9 cellular contexts compared by ENCODE assay signal in the genomic region with DNA sequence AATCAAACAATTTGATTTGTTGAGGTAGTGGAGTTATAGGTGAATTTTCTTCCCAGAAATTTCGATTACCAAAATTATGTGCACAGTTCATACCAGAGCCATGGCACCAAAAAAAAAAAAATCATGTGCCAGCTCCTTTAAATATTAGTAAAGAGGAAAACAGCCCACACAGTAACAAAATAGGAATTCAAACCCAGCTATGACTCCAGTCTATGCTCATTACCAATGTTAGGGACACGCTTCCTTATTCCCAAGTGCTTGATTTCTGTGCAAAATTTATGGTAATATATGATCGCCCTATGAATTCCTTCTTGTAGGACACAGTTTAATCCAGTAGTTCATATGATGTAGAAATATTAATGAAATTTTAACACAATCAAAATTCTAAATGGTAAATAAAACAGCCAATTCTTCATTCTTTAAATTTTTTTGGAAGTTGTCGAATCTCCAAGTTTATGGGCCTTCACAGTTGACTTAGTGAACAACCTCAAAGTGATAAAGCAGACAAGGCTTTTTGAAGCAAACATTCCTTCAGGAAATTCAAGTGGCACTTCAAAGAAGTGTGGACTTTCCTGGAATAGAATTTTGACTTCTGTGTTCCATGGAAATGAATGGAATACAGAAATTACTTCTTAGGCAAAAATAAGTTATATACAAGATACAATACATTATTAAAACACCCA. TPM values are rescaled to one million over a fixed set of nuclear protein-coding genes. Genes with fewer than 3 reads are reported as not detected.
DNase-seq lines count a peak whose midpoint lies in the region; ATAC-seq and TF ChIP-seq lines count a peak whose summit lies in the region.
"Had no signal": no experiment of that assay in that cellular context is flagged by ENCODE, and none has a peak within 500 bp of the region (broad histone marks: within the 10 kb centered on the region; RNA-seq: fewer than 3 reads in every experiment).

No MANE protein-coding gene starts in this region.

- H4K20me1 ChIP-seq in DND-41 (ENCODE audit: insufficient read depth, low read length) (peaks cover 9% of the 10 kb centered on the region; the same call in 1 of the 2 replicates), OCI-LY3 (ENCODE audit: insufficient read depth, low read length) (peaks cover 13% of the 10 kb centered on the region)

- H3K4me1 ChIP-seq in DND-41 (ENCODE audit: insufficient read depth, low read length) (peaks cover 46% of the 10 kb centered on the region), OCI-LY3 (ENCODE audit: low read length) (peaks cover 37% of the 10 kb centered on the region)

- TF ChIP-seq CTCF in DND-41 (IDR thresholded peaks at IDR 0.05; ENCODE audit: borderline replicate concordance, extremely low read depth, low read length, poor library complexity, severe bottlenecking), result no peak
- no peak for TF ChIP-seq CTCF in OCI-LY3 (IDR thresholded peaks at IDR 0.05; ENCODE audit: low read depth, low read length)
- no peak for TF ChIP-seq CTCF in epithelial cell of esophagus (IDR thresholded peaks at IDR 0.05; ENCODE audit: insufficient read depth, low read depth, low read length, missing control alignments)
- no peak for TF ChIP-seq CTCF in osteocyte (IDR thresholded peaks at IDR 0.05)

- H3K27me3 Mint-ChIP-seq in osteocyte (ENCODE audit: unreplicated experiment), result no peaks in the 10 kb centered on the region
- no peaks in the 10 kb centered on the region for H3K27me3 Mint-ChIP-seq in activated CD8-positive, alpha-beta T cell treated with anti-CD3 and anti-CD28 coated beads, Interleukin-2, amount 10 ng/mL, durations not matched to agents 7 days and 5 days (ENCODE audit: low read depth)

- no peaks in the 10 kb centered on the region for H3K9me3 Mint-ChIP-seq in osteocyte (ENCODE audit: unreplicated experiment)
- H3K9me3 Mint-ChIP-seq in activated CD8-positive, alpha-beta T cell treated with anti-CD3 and anti-CD28 coated beads, Interleukin-2, amount 10 ng/mL, durations not matched to agents 7 days and 5 days (ENCODE audit: insufficient read depth), result no peaks in the 10 kb centered on the region

- H2AFZ ChIP-seq in DND-41 (ENCODE audit: low read depth, low read length) (no peak overlapping the region), OCI-LY3 (ENCODE audit: low read depth, low read length) (no peak overlapping the region)

- H3K27ac ChIP-seq in DND-41 (ENCODE audit: low read length) (no peak overlapping the region), OCI-LY3 (ENCODE audit: low read length) (no peak overlapping the region)

- POLR2A ChIA-PET in activated CD8-positive, alpha-beta T cell treated with anti-CD3 and anti-CD28 coated beads, Interleukin-2, amount 10 ng/mL, durations not matched to agents 7 days and 5 days (lab: Charles Lee), result no interaction called here

- DNase-seq in DND-41 (no peak), epithelial cell of esophagus (ENCODE audit: low read depth) (no peak), osteocyte (ENCODE audit: extremely low spot score, unreplicated experiment) (no peak)
- DNase-seq in activated CD8-positive, alpha-beta T cell treated with anti-CD3 and anti-CD28 coated beads, Interleukin-2, amount 10 ng/mL, durations not matched to agents 7 days and 5 days, result no peak
- DNase-seq: activated naive CD4-positive, alpha-beta T cell had no signal

- H3K36me3 Mint-ChIP-seq in osteocyte (ENCODE audit: unreplicated experiment), result peaks cover 18% of the 10 kb centered on the region
- H3K36me3 Mint-ChIP-seq in activated CD8-positive, alpha-beta T cell treated with anti-CD3 and anti-CD28 coated beads, Interleukin-2, amount 10 ng/mL, durations not matched to agents 7 days and 5 days (ENCODE audit: low read depth), result peaks cover 31% of the 10 kb centered on the region

- peak overlapping the region; percentile 98 for H3K4me2 ChIP-seq in DND-41 (ENCODE audit: insufficient read depth, low read length)
- peak overlapping the region; percentile 59; the same call in 1 of the 2 replicates for H3K4me2 ChIP-seq in OCI-LY3 (ENCODE audit: low read length)

- no peak overlapping the region for H3K27ac Mint-ChIP-seq in osteocyte (ENCODE audit: unreplicated experiment)
- H3K27ac Mint-ChIP-seq in activated CD8-positive, alpha-beta T cell treated with anti-CD3 and anti-CD28 coated beads, Interleukin-2, amount 10 ng/mL, durations not matched to agents 7 days and 5 days, result no peak overlapping the region

- CTCF ChIA-PET in activated CD8-positive, alpha-beta T cell treated with anti-CD3 and anti-CD28 coated beads, Interleukin-2, amount 10 ng/mL, durations not matched to agents 7 days and 5 days (lab: Charles Lee), result interaction anchor here (1.1 to 3.3 kb wide), 3 partner anchors 8 to 61 kb away, joined by 3 to 14 read pairs (median 5); no protein-coding TSS in a partner anchor

- ATAC-seq in DND-41 (ENCODE audit: insufficient read depth, low read depth) (no peak), HG03280 (IDR thresholded peaks at IDR 0.05; ENCODE audit: unreplicated experiment) (no peak), GM21526 (IDR thresholded peaks at IDR 0.05; ENCODE audit: low FRiP score, unreplicated experiment) (no peak), HG02678 (IDR thresholded peaks at IDR 0.05; ENCODE audit: unreplicated experiment) (no peak)
- ATAC-seq in activated CD8-positive, alpha-beta T cell treated with anti-CD3 and anti-CD28 coated beads, Interleukin-2, amount 10 ng/mL, durations not matched to agents 7 days and 5 days, result no peak

- H3K4me3 ChIP-seq in DND-41 (ENCODE audit: low read depth in 1 of 2, low read length in 2 of 2) (peak overlapping the region in 1 of 2 experiments; percentile 93; a peak in 1 of 4 replicates), OCI-LY3 (ENCODE audit: low read length) (no peak overlapping the region), epithelial cell of esophagus (ENCODE audit: low read length) (peak overlapping the region; percentile 58)

- H3K9me3 ChIP-seq in DND-41 (ENCODE audit: insufficient read depth, low read length, severe bottlenecking) (no peaks in the 10 kb centered on the region), OCI-LY3 (ENCODE audit: insufficient read depth, low read length) (no peaks in the 10 kb centered on the region)

- H3K36me3 ChIP-seq in DND-41 (ENCODE audit: insufficient read depth, low read length) (peaks cover 32% of the 10 kb centered on the region), OCI-LY3 (replicated peaks; ENCODE audit: low read depth, low read length) (peaks cover 25% of the 10 kb centered on the region)

- H3K79me2 ChIP-seq in DND-41 (ENCODE audit: insufficient read depth, low read length) (peaks cover 75% of the 10 kb centered on the region), OCI-LY3 (ENCODE audit: low read length) (peaks cover 68% of the 10 kb centered on the region)

- no peaks in the 10 kb centered on the region for H3K27me3 ChIP-seq in DND-41 (ENCODE audit: insufficient read depth, low read length, poor library complexity)
- no peaks in the 10 kb centered on the region for H3K27me3 ChIP-seq in OCI-LY3 (ENCODE audit: low read depth, low read length)

- H3K9ac ChIP-seq in DND-41 (ENCODE audit: low read depth, low read length), result no peak overlapping the region
- no peak overlapping the region for H3K9ac ChIP-seq in OCI-LY3 (ENCODE audit: low read length)

- peak overlapping the region; percentile 91 for H3K4me3 Mint-ChIP-seq in osteocyte (ENCODE audit: unreplicated experiment)
- no peak overlapping the region for H3K4me3 Mint-ChIP-seq in activated CD8-positive, alpha-beta T cell treated with anti-CD3 and anti-CD28 coated beads, Interleukin-2, amount 10 ng/mL, durations not matched to agents 7 days and 5 days

- peaks cover 51% of the 10 kb centered on the region for H3K4me1 Mint-ChIP-seq in osteocyte (ENCODE audit: unreplicated experiment)
- peaks cover 46% of the 10 kb centered on the region for H3K4me1 Mint-ChIP-seq in activated CD8-positive, alpha-beta T cell treated with anti-CD3 and anti-CD28 coated beads, Interleukin-2, amount 10 ng/mL, durations not matched to agents 7 days and 5 days (ENCODE audit: low read depth)

RNA-seq across cellular contexts. Expression of gene TOR1AIP2, which starts 1.9 kb away (rescaled TPM):
- 85.5 and 87.4 TPM in 2 replicates for total RNA-seq in osteocyte
- total RNA-seq in activated CD8-positive, alpha-beta T cell treated with anti-CD3 and anti-CD28 coated beads, Interleukin-2, amount 10 ng/mL, durations not matched to agents 7 days and 5 days, result 10 to 100 TPM; 48.0 to 49.0 TPM

RNA-seq across cellular contexts. Expression of gene TOR1AIP1, which starts 6.3 kb away (rescaled TPM):
- total RNA-seq in osteocyte, result 53.7 and 60.6 TPM in 2 replicates
- 10 to 100 TPM; 67.7 to 71.0 TPM for total RNA-seq in activated CD8-positive, alpha-beta T cell treated with anti-CD3 and anti-CD28 coated beads, Interleukin-2, amount 10 ng/mL, durations not matched to agents 7 days and 5 days
